9 cellular contexts compared by ENCODE assay signal in genomic region chr14:96098309-96098998, GRCh38. TPM values are rescaled to one million over a fixed set of nuclear protein-coding genes. Genes with fewer than 3 reads are reported as not detected.
DNase-seq lines count a peak whose midpoint lies in the region; ATAC-seq and TF ChIP-seq lines count a peak whose summit lies in the region.
"Had no signal": no experiment of that assay in that cellular context is flagged by ENCODE, and none has a peak within 500 bp of the region (broad histone marks: within the 10 kb centered on the region; RNA-seq: fewer than 3 reads in every experiment).

No MANE protein-coding gene starts in this region.

- H3K27me3 Mint-ChIP-seq in T-helper 17 cell: peaks cover 15% of the 10 kb centered on the region
- H3K27me3 Mint-ChIP-seq: activated naive CD8-positive, alpha-beta T cell had no signal

- H3K4me1 ChIP-seq in foreskin keratinocyte (no peaks in the 10 kb centered on the region), prostate gland (replicated peaks) (no peaks in the 10 kb centered on the region)

- H3K27me3 ChIP-seq in foreskin keratinocyte: peaks cover 40% of the 10 kb centered on the region
- no peaks in the 10 kb centered on the region for H3K27me3 ChIP-seq in prostate gland (replicated peaks; ENCODE audit: insufficient read depth)

- 46% methylated on average over 6 of the region's 6 CpGs for WGBS in prostate gland

- no peaks in the 10 kb centered on the region for H3K9me3 ChIP-seq in T-helper 17 cell (ENCODE audit: control insufficient read depth, low read length, poor library complexity, severe bottlenecking)
- H3K9me3 ChIP-seq in prostate gland: no peaks in the 10 kb centered on the region

- DNase-seq in activated naive CD4-positive, alpha-beta T cell treated with anti-CD3 and anti-CD28 coated beads, Interleukin-2, amount 50 U/mL, for 72 hours (ENCODE audit: low spot score in 2 of 2): peak in 1 of 2 donors; percentile 21
- DNase-seq in activated naive CD4-positive, alpha-beta T cell (lab: John Stamatoyannopoulos, UW): no peak
- DNase-seq in NCI-H1417 (lab: John Stamatoyannopoulos, UW) (peak; percentile 81 to 92 (median 83)), T-helper 17 cell (no peak), foreskin keratinocyte (peak in 1 of 2 donors; percentile 38), prostate gland (ENCODE audit: low spot score) (peak; percentile 52), activated gamma-delta T cell treated with Interleukin-2 at 50 U/mL for 16 hours (no peak)

- ATAC-seq in activated naive CD4-positive, alpha-beta T cell treated with anti-CD3 and anti-CD28 coated beads, Interleukin-2, amount 50 U/mL, for 72 hours: peak; percentile 24 to 57
- ATAC-seq in T-helper 17 cell (no peak), foreskin keratinocyte (peak; percentile 61), GM21576 (IDR thresholded peaks at IDR 0.05; ENCODE audit: unreplicated experiment) (no peak)

- H3K9me3 Mint-ChIP-seq in activated naive CD4-positive, alpha-beta T cell treated with anti-CD3 and anti-CD28 coated beads, Interleukin-2, amount 50 U/mL, for 72 hours: no peaks in the 10 kb centered on the region

- intact Hi-C loops in prostate gland (cut with DNase I): loop anchor here (2.0 to 5.0 kb wide), 2 partner anchors 66 to 100 kb away; no protein-coding TSS in a partner anchor

- H3K27ac Mint-ChIP-seq in activated naive CD4-positive, alpha-beta T cell treated with anti-CD3 and anti-CD28 coated beads, Interleukin-2, amount 50 U/mL, for 72 hours: no peak overlapping the region
- peak overlapping the region; percentile 43 for H3K27ac Mint-ChIP-seq in T-helper 17 cell
- H3K27ac Mint-ChIP-seq: activated naive CD8-positive, alpha-beta T cell had no signal

- no peak for TF ChIP-seq POLR2A in prostate gland (IDR thresholded peaks at IDR 0.05)

- peaks cover 4% of the 10 kb centered on the region for H3K4me1 Mint-ChIP-seq in T-helper 17 cell

- no peak overlapping the region for H3K4me3 ChIP-seq in prostate gland

- H3K36me3 ChIP-seq in prostate gland: no peaks in the 10 kb centered on the region

- H3K4me3 Mint-ChIP-seq in T-helper 17 cell: no peak overlapping the region
- H3K4me3 Mint-ChIP-seq: activated naive CD8-positive, alpha-beta T cell had no signal

- TF ChIP-seq CTCF in foreskin keratinocyte (conservative IDR thresholded peaks at IDR 0.05) (peak; percentile 81), prostate gland (IDR thresholded peaks at IDR 0.05) (peak; percentile 25 to 73 (median 64))

- H3K36me3 Mint-ChIP-seq in activated naive CD4-positive, alpha-beta T cell treated with anti-CD3 and anti-CD28 coated beads, Interleukin-2, amount 50 U/mL, for 72 hours: no peaks in the 10 kb centered on the region
- no peaks in the 10 kb centered on the region for H3K36me3 Mint-ChIP-seq in T-helper 17 cell (ENCODE audit: low read depth)
- H3K36me3 Mint-ChIP-seq: activated naive CD8-positive, alpha-beta T cell had no signal

- H3K27ac ChIP-seq in foreskin keratinocyte: no peak overlapping the region
- no peak overlapping the region for H3K27ac ChIP-seq in prostate gland

RNA-seq across cellular contexts. Expression of gene C14orf132, which starts 59.3 kb away (rescaled TPM):
- 10 to 100 TPM in 1 of 2 donors, 1 to 10 TPM in 1; 1.9 to 10.4 TPM for total RNA-seq in activated naive CD4-positive, alpha-beta T cell treated with anti-CD3 and anti-CD28 coated beads, Interleukin-2, amount 50 U/mL, for 72 hours
- total RNA-seq in T-helper 17 cell (1 to 10 TPM; 1.7 to 2.8 TPM), foreskin keratinocyte (0.17 and 0.35 TPM in 2 replicates), prostate gland (1 to 10 TPM; 6.6 to 7.8 TPM)
- 0.23 and 0.43 TPM in 2 replicates for polyA plus RNA-seq in foreskin keratinocyte

Comparison
In these comparisons a context has a peak if more than half of its experiments do, and no peak if none do; other contexts are left out.
1. ATAC-seq: peak in activated naive CD4-positive, alpha-beta T cell treated with anti-CD3 and anti-CD28 coated beads, Interleukin-2, amount 50 U/mL, for 72 hours (2 of 2) and foreskin keratinocyte (single experiment); none in T-helper 17 cell (single experiment) and GM21576 (single experiment).
2. DNase-seq: peak in NCI-H1417 (3 of 3) and prostate gland (single experiment); none in activated naive CD4-positive, alpha-beta T cell (0 of 4), T-helper 17 cell (0 of 3) and activated gamma-delta T cell treated with Interleukin-2 at 50 U/mL for 16 hours (single experiment).